Comparison of ENCODE assay signal across 8 cellular contexts in the genomic region with DNA sequence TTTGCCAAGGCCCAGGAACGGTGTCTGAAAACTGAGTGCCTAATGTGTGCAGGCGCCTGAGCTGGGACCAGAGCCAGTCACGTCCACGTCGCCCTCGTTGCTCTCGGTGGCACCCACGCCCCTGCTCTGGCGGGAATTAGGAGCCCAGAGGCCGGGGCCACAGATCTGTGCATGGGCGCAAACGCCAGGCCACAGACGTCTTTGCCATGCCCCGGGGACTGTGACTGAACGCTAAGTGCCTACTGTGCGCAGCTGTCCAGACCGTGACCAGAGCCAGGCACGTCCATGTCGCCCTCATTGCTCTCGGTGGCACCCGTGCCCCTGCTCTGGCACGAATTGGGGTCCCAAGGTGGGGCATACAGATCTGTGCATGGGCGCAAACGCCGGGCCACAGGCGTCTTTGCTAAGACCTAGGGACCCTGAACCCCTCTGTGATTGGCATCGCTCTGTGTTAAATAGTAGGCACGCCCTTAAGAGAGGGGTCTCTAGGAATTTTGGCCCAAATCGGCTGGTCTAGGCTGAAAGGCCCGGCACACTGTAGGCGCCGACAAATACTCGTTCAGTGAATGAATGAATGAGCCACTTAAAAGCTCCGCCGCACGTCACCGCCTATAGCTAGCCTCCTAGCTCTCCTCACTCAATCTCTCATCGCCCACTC. TPM values are rescaled to one million over a fixed set of nuclear protein-coding genes. Genes with fewer than 3 reads are reported as not detected.
A peak's percentile ranks its signal among the peaks of the same experiment; 100 is the strongest.
DNase-seq lines count a peak whose midpoint lies in the region; ATAC-seq, FAIRE-seq and TF ChIP-seq lines count a peak whose summit lies in the region.

No MANE protein-coding gene starts in this region.

- H3K4me3 Mint-ChIP-seq in activated T-cell treated with anti-CD3 and anti-CD28 coated beads, Interleukin-2, amount 50 U/mL, for 24 hours = peak overlapping the region; percentile 89

- H2AFZ ChIP-seq in HepG2 (ENCODE audit: low read length) = no peak overlapping the region

- H3K9me3 ChIP-seq in HepG2 (ENCODE audit: low read length) (no peaks in the 10 kb centered on the region), tibial artery (no peaks in the 10 kb centered on the region)

- POLR2A ChIA-PET in HepG2 (lab: Yijun Ruan, JAX) = interaction anchor here (0.8 to 3.9 kb wide), 11 partner anchors 10 to 344 kb away, joined by 3 to 39 read pairs (median 5); a partner anchor contains a TSS

- H3K79me2 ChIP-seq in HepG2 (ENCODE audit: insufficient read depth, low read length) = peaks cover 37% of the 10 kb centered on the region

- H3K4me2 ChIP-seq in HepG2 (ENCODE audit: low read depth, low read length) = peak overlapping the region; percentile 92

- H4K20me1 ChIP-seq in HepG2 (ENCODE audit: insufficient read depth, low read length) = peaks cover 30% of the 10 kb centered on the region; the same call in 1 of the 2 replicates

- no peak for FAIRE-seq in HepG2 (lab: Jason Lieb, UNC)

- H3K4me1 ChIP-seq in HepG2 (ENCODE audit: insufficient read depth, low read length) = peaks cover 79% of the 10 kb centered on the region
- peaks cover 0 to 72% (median 60%) of the 10 kb centered on the region in 4 donors for H3K4me1 ChIP-seq in tibial artery

- peaks cover 50% of the 10 kb centered on the region for H3K4me1 Mint-ChIP-seq in activated T-cell treated with anti-CD3 and anti-CD28 coated beads, Interleukin-2, amount 50 U/mL, for 24 hours (ENCODE audit: low read depth)

- in situ Hi-C loops in HepG2 (cut with HindIII; ENCODE audit: extremely low pct_ligation_motif_present, low pct_unique_long_range_greater_than_20kb) = loop anchor here (5.0 kb wide), 1 partner anchor 47 kb away; no protein-coding TSS in a partner anchor

- H3K27me3 Mint-ChIP-seq in activated T-cell treated with anti-CD3 and anti-CD28 coated beads, Interleukin-2, amount 50 U/mL, for 24 hours = no peaks in the 10 kb centered on the region

- peak overlapping the region; percentile 97 for H3K27ac Mint-ChIP-seq in activated T-cell treated with anti-CD3 and anti-CD28 coated beads, Interleukin-2, amount 50 U/mL, for 24 hours

- H3K36me3 ChIP-seq in HepG2 (replicated peaks in 1 of 2; ENCODE audit: control insufficient read depth in 1 of 2, insufficient read depth in 2 of 2, low read length in 2 of 2) = peaks cover 2 to 9% of the 10 kb centered on the region in 2 experiments; a peak in 2 of 5 replicates
- H3K36me3 ChIP-seq in tibial artery = no peaks in the 10 kb centered on the region

- TF ChIP-seq RAD21 in HepG2 (CRISPR knock-in tag; IDR thresholded peaks at IDR 0.05) = no peak

- intact Hi-C loops in HepG2 (cut with micrococcal nuclease; ENCODE audit: unreplicated experiment) (loop anchor here (2.0 to 10.0 kb wide), 2 partner anchors 77 to 339 kb away; a partner anchor contains a TSS), tibial artery (cut with DNase I; ENCODE audit: low total_unique reads) (loop anchor here (10.0 kb wide), 1 partner anchor 141 kb away; a partner anchor contains a TSS)

- 85% methylated on average over 16 of the region's 38 CpGs for whole genome bisulfite sequencing in HepG2 (ENCODE audit: low lambda C conversion rate)

- TF ChIP-seq POLR2A in HepG2 (IDR thresholded peaks at IDR 0.05; ENCODE audit: insufficient read depth in 1 of 2, low read depth in 2 of 2, low read length in 2 of 2) = no peak; a peak in 1 of 4 replicates

- H3K27me3 ChIP-seq in HepG2 (ENCODE audit: control insufficient read depth in 1 of 2, insufficient read depth in 2 of 2, low read length in 2 of 2) (no peaks in the 10 kb centered on the region; a peak in 1 of 5 replicates), tibial artery (no peaks in the 10 kb centered on the region)

- H3K27ac ChIP-seq in angular gyrus (ENCODE audit: low read depth, low read length) (peak overlapping the region; percentile 95), HepG2 (ENCODE audit: extremely low read length, insufficient read depth, low read length) (peak overlapping the region; percentile 75), tibial artery (peak overlapping the region; percentile 96 to 99)

- H3K4me3 ChIP-seq in HepG2 (replicated peaks in 1 of 3; ENCODE audit: insufficient read depth in 1 of 3, low read depth in 2 of 3, low read length in 3 of 3) (peak overlapping the region; percentile 73 to 97 (median 88); a peak in 5 of 6 replicates), tibial artery (peak overlapping the region; percentile 65 to 79)

- peak overlapping the region; percentile 98 for H3K9ac ChIP-seq in HepG2 (ENCODE audit: insufficient read depth, low read depth, low read length)

- no TSS peak for BruUV-seq in HepG2 (replicated peaks; lab: Mats Ljungman, UMichigan)

- TF ChIP-seq CTCF in HepG2 (CRISPR knock-in tag; IDR thresholded peaks at IDR 0.05) (no peak), tibial artery (IDR thresholded peaks at IDR 0.05) (no peak)

- no peak for DNase-seq in activated T-cell treated with anti-CD3 and anti-CD28 coated beads, Interleukin-2, amount 50 U/mL, for 24 hours
- DNase-seq in activated T-cell treated with anti-CD3 and anti-CD28 coated beads, Interleukin-2, amount 50 U/mL, for 48 hours = no peak
- DNase-seq in HepG2 (ENCODE audit: low spot score) (no peak), tibial artery (no peak), amniotic stem cell (lab: John Stamatoyannopoulos, UW) (no peak), NCI-H510A treated with DMSO at 0.1 percent for 48 hours (lab: John Stamatoyannopoulos, UW) (no peak)

- no peaks in the 10 kb centered on the region for H3K9me3 Mint-ChIP-seq in activated T-cell treated with anti-CD3 and anti-CD28 coated beads, Interleukin-2, amount 50 U/mL, for 24 hours

- CTCF ChIA-PET in HepG2 (lab: Yijun Ruan, JAX; ENCODE audit: low intra/inter-chr PET ratio, low total read pairs) = interaction anchor here (1.1 kb wide), 1 partner anchor 9 kb away, joined by 5 read pairs; a partner anchor contains a TSS

- H3K36me3 Mint-ChIP-seq in activated T-cell treated with anti-CD3 and anti-CD28 coated beads, Interleukin-2, amount 50 U/mL, for 24 hours (ENCODE audit: low read depth) = peaks cover 5% of the 10 kb centered on the region

- no peak for ATAC-seq in HepG2
- ATAC-seq in GM21528 (IDR thresholded peaks at IDR 0.05; ENCODE audit: low FRiP score, unreplicated experiment) = no peak

- TF ChIP-seq EP300 in HepG2 (IDR thresholded peaks at IDR 0.05; ENCODE audit: low read depth in 2 of 2, low read length in 2 of 2) = no peak
- no peak for TF ChIP-seq EP300 in HepG2 (CRISPR knock-in tag; IDR thresholded peaks at IDR 0.05; ENCODE audit: borderline replicate concordance)

RNA-seq across cellular contexts. Expression of a gene that starts 0.8 kb away (rescaled TPM):
- 3.3 and 6.8 TPM in 2 replicates for total RNA-seq in HepG2 (2016; rRNA removed; fragmentation: Illumina TruSeq; extraction: Trizol)
- total RNA-seq in HepG2 (2016; cell fraction: cytosol; rRNA removed; fragmentation: Illumina TruSeq; extraction: Trizol; ENCODE audit: low read depth) = 4.8 and 5.6 TPM in 2 replicates
- 3.5 and 7.2 TPM in 2 replicates for total RNA-seq in HepG2 (2016; cell fraction: insoluble cytoplasmic fraction; rRNA removed; fragmentation: Illumina TruSeq; extraction: Trizol)
- 8.2 and 9.8 TPM in 2 replicates for total RNA-seq in HepG2 (2016; cell fraction: membrane; rRNA removed; fragmentation: Illumina TruSeq; extraction: Trizol)
- 5.1 and 5.7 TPM in 2 replicates for total RNA-seq in HepG2 (2016; cell fraction: nucleus; rRNA removed; fragmentation: Illumina TruSeq; extraction: Trizol)
- 12.3 and 16.6 TPM in 2 replicates for polyA plus RNA-seq in HepG2 (2011; rRNA removed)
- 4.3 and 9.4 TPM in 2 replicates for polyA plus RNA-seq in HepG2 (2011; cell fraction: cytosol; rRNA removed)
- 78.3 and 112 TPM in 2 replicates for polyA plus RNA-seq in HepG2 (2011; cell fraction: nucleus; rRNA removed)
- 16.2 and 21.4 TPM in 2 replicates for polyA plus RNA-seq in HepG2 (2012)
- polyA plus RNA-seq in HepG2 (2016; cell fraction: cytosol; fragmentation: Illumina TruSeq; extraction: Trizol; ENCODE audit: low read depth) = 15.8 and 19.4 TPM in 2 replicates
- polyA plus RNA-seq in HepG2 (2016; cell fraction: insoluble cytoplasmic fraction; fragmentation: Illumina TruSeq; extraction: Trizol; ENCODE audit: low read depth) = 11.4 and 12.9 TPM in 2 replicates
- 21.1 and 23.4 TPM in 2 replicates for polyA plus RNA-seq in HepG2 (2016; cell fraction: membrane; fragmentation: Illumina TruSeq; extraction: Trizol; ENCODE audit: low read depth)
- 30.5 and 32.7 TPM in 2 replicates for polyA plus RNA-seq in HepG2 (2016; cell fraction: nucleus; fragmentation: Illumina TruSeq; extraction: Trizol; ENCODE audit: insufficient read depth, low read depth)
- 9.9 and 17.0 TPM in 2 replicates for polyA minus RNA-seq in HepG2 (2011; rRNA and poly(A)+ RNA removed; ENCODE audit: low replicate concordance)
- polyA minus RNA-seq in HepG2 (2011; cell fraction: cytosol; rRNA and poly(A)+ RNA removed) = 8.7 and 11.7 TPM in 2 replicates
- polyA minus RNA-seq in HepG2 (2011; cell fraction: nucleus; rRNA and poly(A)+ RNA removed) = 23.5 and 25.2 TPM in 2 replicates

RNA-seq across cellular contexts. Expression of a gene that starts 9.1 kb away (rescaled TPM):
- 11.9 and 14.8 TPM in 2 replicates for total RNA-seq in HepG2 (2016; rRNA removed; fragmentation: Illumina TruSeq; extraction: Trizol)
- total RNA-seq in HepG2 (2016; cell fraction: cytosol; rRNA removed; fragmentation: Illumina TruSeq; extraction: Trizol; ENCODE audit: low read depth) = 6.7 and 12.0 TPM in 2 replicates
- total RNA-seq in HepG2 (2016; cell fraction: insoluble cytoplasmic fraction; rRNA removed; fragmentation: Illumina TruSeq; extraction: Trizol) = 13.0 and 13.6 TPM in 2 replicates
- total RNA-seq in HepG2 (2016; cell fraction: membrane; rRNA removed; fragmentation: Illumina TruSeq; extraction: Trizol) = 14.0 and 16.7 TPM in 2 replicates
- 17.0 and 22.2 TPM in 2 replicates for total RNA-seq in HepG2 (2016; cell fraction: nucleus; rRNA removed; fragmentation: Illumina TruSeq; extraction: Trizol)
- 11.6 and 12.6 TPM in 2 replicates for polyA plus RNA-seq in HepG2 (2011; rRNA removed)
- polyA plus RNA-seq in HepG2 (2011; cell fraction: cytosol; rRNA removed) = 4.9 and 6.2 TPM in 2 replicates
- 87.1 and 98.5 TPM in 2 replicates for polyA plus RNA-seq in HepG2 (2011; cell fraction: nucleus; rRNA removed)
- polyA plus RNA-seq in HepG2 (2012) = 31.8 and 31.9 TPM in 2 replicates
- polyA plus RNA-seq in HepG2 (2016; cell fraction: cytosol; fragmentation: Illumina TruSeq; extraction: Trizol; ENCODE audit: low read depth) = 3.9 and 4.3 TPM in 2 replicates
- polyA plus RNA-seq in HepG2 (2016; cell fraction: insoluble cytoplasmic fraction; fragmentation: Illumina TruSeq; extraction: Trizol; ENCODE audit: low read depth) = 22.5 and 31.3 TPM in 2 replicates
- 11.4 and 11.5 TPM in 2 replicates for polyA plus RNA-seq in HepG2 (2016; cell fraction: membrane; fragmentation: Illumina TruSeq; extraction: Trizol; ENCODE audit: low read depth)
- 54.4 and 55.4 TPM in 2 replicates for polyA plus RNA-seq in HepG2 (2016; cell fraction: nucleus; fragmentation: Illumina TruSeq; extraction: Trizol; ENCODE audit: insufficient read depth, low read depth)
- polyA minus RNA-seq in HepG2 (2011; rRNA and poly(A)+ RNA removed; ENCODE audit: low replicate concordance) = 12.5 and 23.7 TPM in 2 replicates
- polyA minus RNA-seq in HepG2 (2011; cell fraction: cytosol; rRNA and poly(A)+ RNA removed) = 16.2 and 19.1 TPM in 2 replicates
- 26.4 and 28.5 TPM in 2 replicates for polyA minus RNA-seq in HepG2 (2011; cell fraction: nucleus; rRNA and poly(A)+ RNA removed)

RNA-seq across cellular contexts. Expression of a gene that starts 59.4 kb away (rescaled TPM):
- not detected in 2 replicates for total RNA-seq in HepG2 (2016; rRNA removed; fragmentation: Illumina TruSeq; extraction: Trizol)
- not detected in 2 replicates for total RNA-seq in HepG2 (2016; cell fraction: cytosol; rRNA removed; fragmentation: Illumina TruSeq; extraction: Trizol; ENCODE audit: low read depth)
- total RNA-seq in HepG2 (2016; cell fraction: insoluble cytoplasmic fraction; rRNA removed; fragmentation: Illumina TruSeq; extraction: Trizol) = 0.02 TPM in 1 of 2 replicates, not detected in the other
- 0.06 TPM in 1 of 2 replicates, not detected in the other for total RNA-seq in HepG2 (2016; cell fraction: membrane; rRNA removed; fragmentation: Illumina TruSeq; extraction: Trizol)
- total RNA-seq in HepG2 (2016; cell fraction: nucleus; rRNA removed; fragmentation: Illumina TruSeq; extraction: Trizol) = not detected in 2 replicates
- 0.03 TPM in 2 replicates for polyA plus RNA-seq in HepG2 (2011; rRNA removed)
- 0.01 and 0.03 TPM in 2 replicates for polyA plus RNA-seq in HepG2 (2011; cell fraction: cytosol; rRNA removed)
- 0.09 and 0.10 TPM in 2 replicates for polyA plus RNA-seq in HepG2 (2011; cell fraction: nucleus; rRNA removed)
- 0.07 and 0.08 TPM in 2 replicates for polyA plus RNA-seq in HepG2 (2012)
- not detected in 2 replicates for polyA plus RNA-seq in HepG2 (2016; cell fraction: cytosol; fragmentation: Illumina TruSeq; extraction: Trizol; ENCODE audit: low read depth)
- not detected in 2 replicates for polyA plus RNA-seq in HepG2 (2016; cell fraction: insoluble cytoplasmic fraction; fragmentation: Illumina TruSeq; extraction: Trizol; ENCODE audit: low read depth)
- polyA plus RNA-seq in HepG2 (2016; cell fraction: membrane; fragmentation: Illumina TruSeq; extraction: Trizol; ENCODE audit: low read depth) = not detected in 2 replicates
- polyA plus RNA-seq in HepG2 (2016; cell fraction: nucleus; fragmentation: Illumina TruSeq; extraction: Trizol; ENCODE audit: insufficient read depth, low read depth) = 0.15 TPM in 1 of 2 replicates, not detected in the other
- 0.24 TPM in 1 of 2 replicates, not detected in the other for polyA minus RNA-seq in HepG2 (2011; rRNA and poly(A)+ RNA removed; ENCODE audit: low replicate concordance)
- not detected in 2 replicates for polyA minus RNA-seq in HepG2 (2011; cell fraction: cytosol; rRNA and poly(A)+ RNA removed)
- not detected in 2 replicates for polyA minus RNA-seq in HepG2 (2011; cell fraction: nucleus; rRNA and poly(A)+ RNA removed)
